15 cellular contexts compared by ENCODE assay signal in the genomic region with DNA sequence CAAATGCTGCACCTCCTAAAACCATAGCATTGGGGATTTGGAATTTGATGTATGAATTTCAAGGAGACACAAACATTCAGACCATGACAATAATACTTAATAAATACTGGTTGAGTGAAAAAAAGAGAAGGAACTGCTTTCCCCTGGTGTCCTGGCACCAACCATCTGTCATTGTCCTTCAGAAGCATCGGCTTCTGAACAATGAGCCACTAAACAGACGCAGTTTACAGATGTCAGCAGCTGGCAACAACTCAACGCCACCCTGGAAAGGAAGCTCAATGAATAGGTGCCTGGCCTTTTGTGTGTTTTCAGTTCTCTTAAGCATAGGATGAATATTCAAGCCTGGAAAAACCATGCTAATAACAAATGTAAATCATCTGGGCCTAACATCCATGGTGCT.
"Had no signal": no experiment of that assay in that cellular context is flagged by ENCODE, and none has a peak within 500 bp of the region (broad histone marks: within the 10 kb centered on the region; RNA-seq: fewer than 3 reads in every experiment).

No MANE protein-coding gene starts in this region.

- FAIRE-seq: colon, kidney, small intestine had no signal

- DNase-seq: foreskin keratinocyte; head of caudate nucleus; kidney; left cardiac atrium; left ventricle myocardium inferior; lower lobe of right lung; mesenchymal stem cell; naive thymus-derived CD8-positive, alpha-beta T cell; posterior cingulate gyrus; sigmoid colon; small intestine; stimulated activated CD4-positive, alpha-beta T cell treated with anti-CD3 and anti-CD28 coated beads, Interleukin-12 subunit alpha, Interleukin-12 subunit beta, amount 100 ng/mL, for 4 hours; stimulated activated naive CD4-positive, alpha-beta T cell treated with Interleukin-2 at 50 U/mL for 16 hours; trophoblast cell had no signal
